1 cellular context compared by ENCODE assay signal in the genomic region with DNA sequence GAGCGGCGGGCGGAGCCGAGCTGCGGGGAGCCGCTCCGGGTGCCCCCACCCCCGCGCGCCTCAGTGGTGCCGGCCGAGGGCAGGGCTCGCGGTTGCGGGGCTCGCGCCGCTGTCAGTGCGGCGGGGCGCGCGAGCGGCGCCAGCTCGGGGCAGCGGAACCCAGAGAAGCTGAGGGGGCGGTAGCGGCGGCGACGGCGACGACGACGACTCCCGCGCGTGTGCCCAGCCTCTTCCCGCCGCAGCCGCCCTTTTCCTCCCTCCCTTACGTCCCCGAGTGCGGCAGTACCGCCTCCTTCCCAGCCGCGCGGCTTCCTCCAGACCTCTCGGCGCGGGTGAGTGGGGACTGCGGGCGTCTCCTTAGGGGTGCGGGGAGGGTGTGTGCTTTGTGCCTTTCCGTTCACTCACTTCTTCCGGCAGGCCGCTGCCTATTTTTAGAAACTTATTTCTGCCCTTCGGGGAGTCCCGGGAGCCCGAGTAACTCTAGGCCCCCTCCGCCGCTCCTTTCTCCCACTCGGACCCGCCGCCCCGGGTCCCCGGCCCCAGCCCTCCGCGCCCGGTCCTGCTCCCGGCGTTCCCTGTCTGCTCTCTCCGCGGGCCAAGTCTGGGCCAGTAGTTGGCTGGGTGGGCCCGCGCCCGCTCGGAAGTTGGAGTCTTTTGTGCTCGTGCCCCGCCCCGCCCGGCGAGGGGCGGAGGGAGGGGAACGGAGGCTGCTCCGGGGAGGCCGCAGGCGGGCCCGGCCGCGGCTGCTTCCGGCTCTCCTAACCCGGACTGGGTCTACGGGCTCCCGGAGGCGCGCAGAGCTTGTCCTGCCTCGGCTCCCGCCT.
TF ChIP-seq lines count a peak whose summit lies in the region.

Gene RALY, plus strand, starts transcription at position 112 of the 824 bp plus-strand sequence. CDS start 78,164 bp downstream, outside the sequence.

TF ChIP-seq in HepG2, 621 proteins besides CTCF, POLR2A, EP300 and RAD21 (continued from another document and continues in another):
- peak; percentile 74 for TF ChIP-seq E2F5 (CRISPR knock-in tag; conservative IDR thresholded peaks at IDR 0.05)
- TF ChIP-seq ZNF264 (CRISPR knock-in tag; IDR thresholded peaks at IDR 0.05): 0 out of 2 replicates have a peak, but pooled peaks have one; percentile 5
- peak; percentile 65 for TF ChIP-seq ZBTB7A (CRISPR knock-in tag; IDR thresholded peaks at IDR 0.05)
- TF ChIP-seq ZNF207 (IDR thresholded peaks at IDR 0.05; ENCODE audit: borderline replicate concordance): no peak
- peak; percentile 86; the same call in 1 of the 2 replicates for TF ChIP-seq ATAD3A (CRISPR knock-in tag; IDR thresholded peaks at IDR 0.05)
- TF ChIP-seq ZNF878 (CRISPR knock-in tag; IDR thresholded peaks at IDR 0.05): peak; percentile 57; the same call in 1 of the 2 replicates
- peak; percentile 75; the same call in 1 of the 2 replicates for TF ChIP-seq SMYD3 (CRISPR knock-in tag; IDR thresholded peaks at IDR 0.05)
- TF ChIP-seq GFI1 (CRISPR knock-in tag; IDR thresholded peaks at IDR 0.05; ENCODE audit: borderline replicate concordance): peak; percentile 48; the same call in 1 of the 2 replicates
- TF ChIP-seq TSC22D2 (CRISPR knock-in tag; IDR thresholded peaks at IDR 0.05; ENCODE audit: borderline replicate concordance): 0 out of 2 replicates have a peak, but pooled peaks have one; percentile 5
- TF ChIP-seq MIER3 (CRISPR knock-in tag; IDR thresholded peaks at IDR 0.05; ENCODE audit: borderline replicate concordance): no peak
- TF ChIP-seq IRX3 (CRISPR knock-in tag; IDR thresholded peaks at IDR 0.05; ENCODE audit: borderline replicate concordance, low read depth): peak; percentile 86; the same call in 1 of the 2 replicates
- TF ChIP-seq RXRA (CRISPR knock-in tag; IDR thresholded peaks at IDR 0.05): peak; percentile 62; the same call in 1 of the 2 replicates
- peak; percentile 89 for TF ChIP-seq ZNF691 (CRISPR knock-in tag; IDR thresholded peaks at IDR 0.05; ENCODE audit: borderline replicate concordance, low read depth)
- peak; percentile 90; the same call in 1 of the 2 replicates for TF ChIP-seq ZFP82 (CRISPR knock-in tag; IDR thresholded peaks at IDR 0.05; ENCODE audit: borderline replicate concordance)
- no peak for TF ChIP-seq RCOR2 (CRISPR knock-in tag; IDR thresholded peaks at IDR 0.05)
- TF ChIP-seq, protein P1, sequence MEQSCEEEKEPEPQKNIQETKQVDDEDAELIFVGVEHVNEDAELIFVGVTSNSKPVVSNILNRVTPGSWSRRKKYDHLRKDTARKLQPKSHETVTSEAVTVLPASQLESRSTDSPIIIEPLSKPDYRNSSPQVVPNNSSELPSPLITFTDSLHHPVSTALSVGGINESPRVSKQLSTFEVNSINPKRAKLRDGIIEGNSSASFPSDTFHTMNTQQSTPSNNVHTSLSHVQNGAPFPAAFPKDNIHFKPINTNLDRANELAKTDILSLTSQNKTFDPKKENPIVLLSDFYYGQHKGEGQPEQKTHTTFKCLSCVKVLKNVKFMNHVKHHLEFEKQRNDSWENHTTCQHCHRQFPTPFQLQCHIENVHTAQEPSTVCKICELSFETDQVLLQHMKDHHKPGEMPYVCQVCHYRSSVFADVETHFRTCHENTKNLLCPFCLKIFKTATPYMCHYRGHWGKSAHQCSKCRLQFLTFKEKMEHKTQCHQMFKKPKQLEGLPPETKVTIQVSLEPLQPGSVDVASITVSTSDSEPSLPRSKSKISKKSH (CRISPR knock-in tag; IDR thresholded peaks at IDR 0.05; ENCODE audit: borderline replicate concordance): peak; percentile 45; the same call in 1 of the 2 replicates
- TF ChIP-seq, protein P2, sequence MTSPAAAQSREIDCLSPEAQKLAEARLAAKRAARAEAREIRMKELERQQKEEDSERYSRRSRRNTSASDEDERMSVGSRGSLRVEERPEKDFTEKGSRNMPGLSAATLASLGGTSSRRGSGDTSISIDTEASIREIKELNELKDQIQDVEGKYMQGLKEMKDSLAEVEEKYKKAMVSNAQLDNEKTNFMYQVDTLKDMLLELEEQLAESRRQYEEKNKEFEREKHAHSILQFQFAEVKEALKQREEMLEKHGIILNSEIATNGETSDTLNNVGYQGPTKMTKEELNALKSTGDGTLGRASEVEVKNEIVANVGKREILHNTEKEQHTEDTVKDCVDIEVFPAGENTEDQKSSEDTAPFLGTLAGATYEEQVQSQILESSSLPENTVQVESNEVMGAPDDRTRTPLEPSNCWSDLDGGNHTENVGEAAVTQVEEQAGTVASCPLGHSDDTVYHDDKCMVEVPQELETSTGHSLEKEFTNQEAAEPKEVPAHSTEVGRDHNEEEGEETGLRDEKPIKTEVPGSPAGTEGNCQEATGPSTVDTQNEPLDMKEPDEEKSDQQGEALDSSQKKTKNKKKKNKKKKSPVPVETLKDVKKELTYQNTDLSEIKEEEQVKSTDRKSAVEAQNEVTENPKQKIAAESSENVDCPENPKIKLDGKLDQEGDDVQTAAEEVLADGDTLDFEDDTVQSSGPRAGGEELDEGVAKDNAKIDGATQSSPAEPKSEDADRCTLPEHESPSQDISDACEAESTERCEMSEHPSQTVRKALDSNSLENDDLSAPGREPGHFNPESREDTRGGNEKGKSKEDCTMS (CRISPR knock-in tag; conservative IDR thresholded peaks at IDR 0.05): 0 out of 2 replicates have a peak, but pooled peaks have one; percentile 33
- TF ChIP-seq CENPT (CRISPR knock-in tag; IDR thresholded peaks at IDR 0.05; ENCODE audit: low read depth): peak; percentile 87
- peak; percentile 89 for TF ChIP-seq DMAP1 (CRISPR knock-in tag; IDR thresholded peaks at IDR 0.05)
- TF ChIP-seq ZNF710 (CRISPR knock-in tag; IDR thresholded peaks at IDR 0.05; ENCODE audit: borderline replicate concordance): peak; percentile 14; the same call in 1 of the 2 replicates
- TF ChIP-seq ZNF232 (CRISPR knock-in tag; IDR thresholded peaks at IDR 0.05; ENCODE audit: borderline replicate concordance): 0 out of 2 replicates have a peak, but pooled peaks have one; percentile 35
- TF ChIP-seq ZNF101 (CRISPR knock-in tag; IDR thresholded peaks at IDR 0.05; ENCODE audit: borderline replicate concordance, low read depth): no peak
- peak; percentile 44; the same call in 1 of the 2 replicates for TF ChIP-seq ZNF841 (CRISPR knock-in tag; IDR thresholded peaks at IDR 0.05; ENCODE audit: borderline replicate concordance)
- TF ChIP-seq, protein P3, sequence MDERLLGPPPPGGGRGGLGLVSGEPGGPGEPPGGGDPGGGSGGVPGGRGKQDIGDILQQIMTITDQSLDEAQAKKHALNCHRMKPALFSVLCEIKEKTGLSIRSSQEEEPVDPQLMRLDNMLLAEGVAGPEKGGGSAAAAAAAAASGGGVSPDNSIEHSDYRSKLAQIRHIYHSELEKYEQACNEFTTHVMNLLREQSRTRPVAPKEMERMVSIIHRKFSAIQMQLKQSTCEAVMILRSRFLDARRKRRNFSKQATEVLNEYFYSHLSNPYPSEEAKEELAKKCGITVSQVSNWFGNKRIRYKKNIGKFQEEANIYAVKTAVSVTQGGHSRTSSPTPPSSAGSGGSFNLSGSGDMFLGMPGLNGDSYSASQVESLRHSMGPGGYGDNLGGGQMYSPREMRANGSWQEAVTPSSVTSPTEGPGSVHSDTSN (CRISPR knock-in tag; IDR thresholded peaks at IDR 0.05): no peak
- TF ChIP-seq ZNF230 (CRISPR knock-in tag; IDR thresholded peaks at IDR 0.05): peak; percentile 88; the same call in 1 of the 2 replicates
- no peak for TF ChIP-seq KAT2B (IDR thresholded peaks at IDR 0.05; ENCODE audit: borderline replicate concordance, low read depth, low read length)
- peak; percentile 84 for TF ChIP-seq HNRNPLL (IDR thresholded peaks at IDR 0.05; ENCODE audit: low read depth, low read length, poor library complexity, severe bottlenecking)
- TF ChIP-seq ETV5 (CRISPR knock-in tag; IDR thresholded peaks at IDR 0.05; ENCODE audit: borderline replicate concordance): peak; percentile 95
- TF ChIP-seq ZNF276 (CRISPR knock-in tag; IDR thresholded peaks at IDR 0.05; ENCODE audit: low read depth): peak; percentile 32
- TF ChIP-seq FOXM1 (CRISPR knock-in tag; IDR thresholded peaks at IDR 0.05): peak; percentile 45; the same call in 1 of the 2 replicates
- peak; percentile 74 for TF ChIP-seq ZMAT3 (CRISPR knock-in tag; conservative IDR thresholded peaks at IDR 0.05)
- TF ChIP-seq MTF2 (CRISPR knock-in tag; IDR thresholded peaks at IDR 0.05; ENCODE audit: borderline replicate concordance): peak; percentile 97
- TF ChIP-seq PTBP1 (IDR thresholded peaks at IDR 0.05; ENCODE audit: low read depth, low read length, poor library complexity, severe bottlenecking): no peak
- peak; percentile 67; the same call in 1 of the 2 replicates for TF ChIP-seq ZNF24 (IDR thresholded peaks at IDR 0.05)
- TF ChIP-seq YY1 (IDR thresholded peaks at IDR 0.05; ENCODE audit: insufficient read depth, insufficient replicate concordance, low read depth, low read length): peak; percentile 78
- TF ChIP-seq ZNF136 (CRISPR knock-in tag; IDR thresholded peaks at IDR 0.05; ENCODE audit: low read depth): peak; percentile 78; the same call in 1 of the 2 replicates
- TF ChIP-seq ZGPAT (CRISPR knock-in tag; IDR thresholded peaks at IDR 0.05): peak; percentile 90
- TF ChIP-seq REPIN1 (CRISPR knock-in tag; IDR thresholded peaks at IDR 0.05; ENCODE audit: borderline replicate concordance, low read depth): no peak; the same call in none of the 2 replicates
- TF ChIP-seq RXRB (CRISPR knock-in tag; IDR thresholded peaks at IDR 0.05; ENCODE audit: borderline replicate concordance): peak; percentile 19; the same call in 1 of the 2 replicates
- TF ChIP-seq, protein P4, sequence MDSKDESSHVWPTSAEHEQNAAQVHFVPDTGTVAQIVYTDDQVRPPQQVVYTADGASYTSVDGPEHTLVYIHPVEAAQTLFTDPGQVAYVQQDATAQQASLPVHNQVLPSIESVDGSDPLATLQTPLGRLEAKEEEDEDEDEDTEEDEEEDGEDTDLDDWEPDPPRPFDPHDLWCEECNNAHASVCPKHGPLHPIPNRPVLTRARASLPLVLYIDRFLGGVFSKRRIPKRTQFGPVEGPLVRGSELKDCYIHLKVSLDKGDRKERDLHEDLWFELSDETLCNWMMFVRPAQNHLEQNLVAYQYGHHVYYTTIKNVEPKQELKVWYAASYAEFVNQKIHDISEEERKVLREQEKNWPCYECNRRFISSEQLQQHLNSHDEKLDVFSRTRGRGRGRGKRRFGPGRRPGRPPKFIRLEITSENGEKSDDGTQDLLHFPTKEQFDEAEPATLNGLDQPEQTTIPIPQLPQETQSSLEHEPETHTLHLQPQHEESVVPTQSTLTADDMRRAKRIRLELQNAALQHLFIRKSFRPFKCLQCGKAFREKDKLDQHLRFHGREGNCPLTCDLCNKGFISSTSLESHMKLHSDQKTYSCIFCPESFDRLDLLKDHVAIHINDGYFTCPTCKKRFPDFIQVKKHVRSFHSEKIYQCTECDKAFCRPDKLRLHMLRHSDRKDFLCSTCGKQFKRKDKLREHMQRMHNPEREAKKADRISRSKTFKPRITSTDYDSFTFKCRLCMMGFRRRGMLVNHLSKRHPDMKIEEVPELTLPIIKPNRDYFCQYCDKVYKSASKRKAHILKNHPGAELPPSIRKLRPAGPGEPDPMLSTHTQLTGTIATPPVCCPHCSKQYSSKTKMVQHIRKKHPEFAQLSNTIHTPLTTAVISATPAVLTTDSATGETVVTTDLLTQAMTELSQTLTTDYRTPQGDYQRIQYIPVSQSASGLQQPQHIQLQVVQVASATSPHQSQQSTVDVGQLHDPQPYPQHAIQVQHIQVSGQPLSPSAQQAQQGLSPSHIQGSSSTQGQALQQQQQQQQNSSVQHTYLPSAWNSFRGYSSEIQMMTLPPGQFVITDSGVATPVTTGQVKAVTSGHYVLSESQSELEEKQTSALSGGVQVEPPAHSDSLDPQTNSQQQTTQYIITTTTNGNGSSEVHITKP (CRISPR knock-in tag; IDR thresholded peaks at IDR 0.05; ENCODE audit: low read depth): peak; percentile 86
